In the genomic region with DNA sequence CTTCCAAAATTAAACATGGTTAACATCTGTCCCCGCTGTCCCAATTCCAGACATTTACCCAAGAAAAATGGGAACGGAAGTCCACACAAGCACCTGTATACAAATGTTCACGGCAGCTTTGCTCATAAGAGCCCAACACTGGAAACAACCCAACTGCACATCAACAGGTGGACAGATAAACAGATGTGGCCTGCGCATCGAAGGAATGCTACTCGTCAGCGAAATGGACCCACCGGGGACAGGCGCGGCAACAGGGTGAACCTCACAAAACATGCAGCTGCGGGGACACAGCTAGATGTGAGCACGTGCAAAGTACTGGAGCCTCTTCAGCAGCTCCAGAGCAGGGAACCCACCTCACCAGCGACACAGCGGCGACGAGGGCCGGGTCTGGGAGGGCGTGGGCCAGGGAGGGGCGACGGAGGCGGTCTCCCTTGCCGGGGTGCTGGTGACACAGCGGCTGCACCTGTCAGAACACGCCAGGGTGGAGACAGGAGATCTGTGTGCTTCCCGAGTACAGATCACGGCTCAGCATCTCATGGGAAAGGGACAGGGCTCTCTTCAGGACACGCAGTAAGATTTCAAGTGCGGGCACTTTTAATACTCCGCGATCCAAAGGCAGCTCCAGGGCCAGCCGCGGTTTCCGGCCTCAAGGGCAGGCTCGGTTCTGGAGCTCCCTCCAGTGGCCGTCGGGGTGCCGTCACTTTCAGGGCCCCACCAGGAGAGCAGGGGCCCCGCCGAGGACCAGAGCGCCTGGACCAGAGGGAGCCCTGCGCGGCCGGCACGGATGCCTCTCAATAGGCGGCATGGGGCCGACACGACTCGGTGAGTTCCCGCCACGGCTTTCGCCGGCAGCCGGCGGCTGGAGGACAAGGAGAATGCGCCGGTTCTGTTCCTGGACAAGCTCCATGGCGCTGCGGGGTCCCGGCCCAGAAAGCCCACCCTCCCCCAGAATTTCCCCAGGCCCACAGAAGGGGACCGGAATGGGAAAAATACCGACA, we compare ENCODE assay signal across 1 cellular context.
TF ChIP-seq lines count a peak whose summit lies in the region.

No MANE protein-coding gene starts in this region.

TF ChIP-seq in HepG2, 621 proteins besides CTCF, POLR2A, EP300 and RAD21 (continued from another document):
- TF ChIP-seq, protein P1, sequence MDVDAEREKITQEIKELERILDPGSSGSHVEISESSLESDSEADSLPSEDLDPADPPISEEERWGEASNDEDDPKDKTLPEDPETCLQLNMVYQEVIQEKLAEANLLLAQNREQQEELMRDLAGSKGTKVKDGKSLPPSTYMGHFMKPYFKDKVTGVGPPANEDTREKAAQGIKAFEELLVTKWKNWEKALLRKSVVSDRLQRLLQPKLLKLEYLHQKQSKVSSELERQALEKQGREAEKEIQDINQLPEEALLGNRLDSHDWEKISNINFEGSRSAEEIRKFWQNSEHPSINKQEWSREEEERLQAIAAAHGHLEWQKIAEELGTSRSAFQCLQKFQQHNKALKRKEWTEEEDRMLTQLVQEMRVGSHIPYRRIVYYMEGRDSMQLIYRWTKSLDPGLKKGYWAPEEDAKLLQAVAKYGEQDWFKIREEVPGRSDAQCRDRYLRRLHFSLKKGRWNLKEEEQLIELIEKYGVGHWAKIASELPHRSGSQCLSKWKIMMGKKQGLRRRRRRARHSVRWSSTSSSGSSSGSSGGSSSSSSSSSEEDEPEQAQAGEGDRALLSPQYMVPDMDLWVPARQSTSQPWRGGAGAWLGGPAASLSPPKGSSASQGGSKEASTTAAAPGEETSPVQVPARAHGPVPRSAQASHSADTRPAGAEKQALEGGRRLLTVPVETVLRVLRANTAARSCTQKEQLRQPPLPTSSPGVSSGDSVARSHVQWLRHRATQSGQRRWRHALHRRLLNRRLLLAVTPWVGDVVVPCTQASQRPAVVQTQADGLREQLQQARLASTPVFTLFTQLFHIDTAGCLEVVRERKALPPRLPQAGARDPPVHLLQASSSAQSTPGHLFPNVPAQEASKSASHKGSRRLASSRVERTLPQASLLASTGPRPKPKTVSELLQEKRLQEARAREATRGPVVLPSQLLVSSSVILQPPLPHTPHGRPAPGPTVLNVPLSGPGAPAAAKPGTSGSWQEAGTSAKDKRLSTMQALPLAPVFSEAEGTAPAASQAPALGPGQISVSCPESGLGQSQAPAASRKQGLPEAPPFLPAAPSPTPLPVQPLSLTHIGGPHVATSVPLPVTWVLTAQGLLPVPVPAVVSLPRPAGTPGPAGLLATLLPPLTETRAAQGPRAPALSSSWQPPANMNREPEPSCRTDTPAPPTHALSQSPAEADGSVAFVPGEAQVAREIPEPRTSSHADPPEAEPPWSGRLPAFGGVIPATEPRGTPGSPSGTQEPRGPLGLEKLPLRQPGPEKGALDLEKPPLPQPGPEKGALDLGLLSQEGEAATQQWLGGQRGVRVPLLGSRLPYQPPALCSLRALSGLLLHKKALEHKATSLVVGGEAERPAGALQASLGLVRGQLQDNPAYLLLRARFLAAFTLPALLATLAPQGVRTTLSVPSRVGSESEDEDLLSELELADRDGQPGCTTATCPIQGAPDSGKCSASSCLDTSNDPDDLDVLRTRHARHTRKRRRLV (CRISPR knock-in tag; IDR thresholded peaks at IDR 0.05) = no peak
- TF ChIP-seq, protein P2, sequence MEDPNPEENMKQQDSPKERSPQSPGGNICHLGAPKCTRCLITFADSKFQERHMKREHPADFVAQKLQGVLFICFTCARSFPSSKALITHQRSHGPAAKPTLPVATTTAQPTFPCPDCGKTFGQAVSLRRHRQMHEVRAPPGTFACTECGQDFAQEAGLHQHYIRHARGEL (CRISPR knock-in tag; IDR thresholded peaks at IDR 0.05) = no peak
- TF ChIP-seq RFXAP (CRISPR knock-in tag; IDR thresholded peaks at IDR 0.05; ENCODE audit: borderline replicate concordance) (0 out of 2 replicates have a peak, but pooled peaks have one; percentile 37), SALL1 (CRISPR knock-in tag; IDR thresholded peaks at IDR 0.05) (peak; percentile 65), XRCC5 (optimal IDR thresholded peaks at IDR 0.05; ENCODE audit: low read length) (peak; percentile 76), KAT2B (IDR thresholded peaks at IDR 0.05; ENCODE audit: borderline replicate concordance, low read depth, low read length) (no peak), ZBTB7B (CRISPR knock-in tag; IDR thresholded peaks at IDR 0.05) (peak; percentile 59; the same call in 1 of the 2 replicates), CHCHD3 (CRISPR knock-in tag; IDR thresholded peaks at IDR 0.05) (no peak), SP1 (IDR thresholded peaks at IDR 0.05) (no peak), SP1 (CRISPR knock-in tag; IDR thresholded peaks at IDR 0.05) (0 out of 2 replicates have a peak, but pooled peaks have one; percentile 35)
- TF ChIP-seq, protein P3, sequence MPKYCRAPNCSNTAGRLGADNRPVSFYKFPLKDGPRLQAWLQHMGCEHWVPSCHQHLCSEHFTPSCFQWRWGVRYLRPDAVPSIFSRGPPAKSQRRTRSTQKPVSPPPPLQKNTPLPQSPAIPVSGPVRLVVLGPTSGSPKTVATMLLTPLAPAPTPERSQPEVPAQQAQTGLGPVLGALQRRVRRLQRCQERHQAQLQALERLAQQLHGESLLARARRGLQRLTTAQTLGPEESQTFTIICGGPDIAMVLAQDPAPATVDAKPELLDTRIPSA (CRISPR knock-in tag; IDR thresholded peaks at IDR 0.05; ENCODE audit: borderline replicate concordance) = peak; percentile 53; the same call in 1 of the 2 replicates
- TF ChIP-seq, protein P4, sequence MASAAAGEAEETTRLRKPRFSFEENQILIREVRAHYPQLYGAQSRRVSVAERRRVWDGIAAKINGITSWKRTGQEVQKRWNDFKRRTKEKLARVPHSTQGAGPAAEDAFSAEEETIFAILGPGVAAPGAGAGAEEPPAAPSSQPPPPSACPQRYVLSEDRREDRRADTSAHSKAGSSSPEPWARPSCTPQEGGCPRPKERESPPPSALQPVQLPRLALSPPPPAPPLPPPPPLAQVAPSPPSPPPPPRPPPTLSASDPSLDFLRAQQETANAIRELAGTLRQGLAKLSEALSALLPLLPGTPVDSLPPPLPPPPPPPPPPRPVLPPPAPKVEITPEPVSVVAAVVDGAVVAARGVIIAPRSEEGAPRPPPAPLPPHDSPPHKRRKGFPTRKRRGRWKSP (CRISPR knock-in tag; IDR thresholded peaks at IDR 0.05) = no peak
